17 cellular contexts compared by ENCODE assay signal in the genomic region with DNA sequence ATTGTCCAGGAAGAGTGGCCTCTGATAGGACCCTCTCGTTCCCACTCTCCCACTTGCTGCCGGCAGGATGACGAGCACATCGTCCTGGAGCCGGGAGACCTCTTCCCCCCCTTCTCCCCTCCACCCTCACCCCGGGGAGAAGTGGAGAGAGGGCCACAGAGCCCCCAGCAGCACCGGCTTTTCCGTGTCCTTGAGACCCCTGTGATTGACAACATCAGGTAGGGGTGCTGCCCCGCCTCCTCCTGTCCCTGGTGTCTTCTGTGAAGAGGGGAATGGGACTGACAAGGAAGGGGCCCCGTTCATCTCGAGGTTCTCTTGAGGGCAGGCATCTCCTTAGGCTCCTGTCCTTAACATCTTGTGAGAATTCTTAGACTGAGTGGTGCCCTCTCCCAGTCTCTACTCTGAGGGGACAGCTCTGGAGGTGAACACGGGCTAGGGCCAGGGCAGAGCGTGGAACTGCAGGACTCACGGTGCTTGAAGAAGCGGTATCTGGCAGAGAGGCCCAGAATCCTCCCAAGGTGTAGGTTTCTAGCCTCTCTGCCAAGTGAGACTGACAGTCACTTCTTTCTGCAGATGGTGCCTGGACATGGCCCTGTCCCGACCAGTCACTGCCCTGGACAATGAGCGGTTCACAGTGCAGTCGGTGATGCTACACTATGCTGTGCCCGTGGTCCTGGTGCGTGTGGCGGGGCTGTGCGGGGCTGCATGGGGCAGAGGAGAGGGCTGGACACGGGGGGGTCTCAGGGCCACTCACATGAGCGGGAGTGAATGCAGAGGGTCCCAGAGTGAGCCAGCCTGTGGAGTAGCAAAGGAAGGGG. TPM values are rescaled to one million over a fixed set of nuclear protein-coding genes. Genes with fewer than 3 reads are reported as not detected.
A peak's percentile ranks its signal among the peaks of the same experiment; 100 is the strongest.
DNase-seq lines count a peak whose midpoint lies in the region; ATAC-seq and TF ChIP-seq lines count a peak whose summit lies in the region.
"Had no signal": no experiment of that assay in that cellular context is flagged by ENCODE, and none has a peak within 500 bp of the region (broad histone marks: within the 10 kb centered on the region; RNA-seq: fewer than 3 reads in every experiment).

No MANE protein-coding gene starts in this region.

- TF ChIP-seq CTCF in lower lobe of right lung (IDR thresholded peaks at IDR 0.05) = no peak

- no peaks in the 10 kb centered on the region for H3K9me3 Mint-ChIP-seq in activated naive CD4-positive, alpha-beta T cell treated with anti-CD3 and anti-CD28 coated beads, Interleukin-2, amount 10 ng/mL, durations not matched to agents 7 days and 5 days
- no peaks in the 10 kb centered on the region for H3K9me3 Mint-ChIP-seq in activated T-helper 17 cell treated with anti-CD3 and anti-CD28 coated beads, Interleukin-2, amount 50 U/mL, for 72 hours
- no peaks in the 10 kb centered on the region for H3K9me3 Mint-ChIP-seq in stimulated activated memory B cell treated with anti-CD40 and anti-IgM and Interleukin-4, amounts not matched to agents 10 μg/mL and 1 μg/mL and 100 μg/mL, for 72 hours
- H3K9me3 Mint-ChIP-seq: activated T-cell treated with anti-CD3 and anti-CD28 coated beads, Interleukin-2, amount 50 U/mL, for 4 hours; endodermal cell; GM23338; neural crest cell; type B pancreatic cell had no signal

- no peak for ATAC-seq in activated T-helper 17 cell treated with anti-CD3 and anti-CD28 coated beads, Interleukin-2, amount 50 U/mL, for 72 hours (replicated peaks)
- ATAC-seq in lower lobe of right lung = no peak
- ATAC-seq in stimulated activated memory B cell treated with anti-CD40 and anti-IgM and Interleukin-4, amounts not matched to agents 10 μg/mL and 1 μg/mL and 100 μg/mL, for 72 hours = no peak
- ATAC-seq: activated CD4-positive, alpha-beta T cell treated with anti-CD3 and anti-CD28 coated beads for 36 hours; activated T-cell treated with anti-CD3 and anti-CD28 coated beads, Interleukin-2, amount 50 U/mL, for 4 hours; GM23338 had no signal

- no peaks in the 10 kb centered on the region for H3K9me3 ChIP-seq in lower lobe of right lung

- peaks cover 29% of the 10 kb centered on the region for H3K4me1 Mint-ChIP-seq in activated naive CD4-positive, alpha-beta T cell treated with anti-CD3 and anti-CD28 coated beads, Interleukin-2, amount 10 ng/mL, durations not matched to agents 7 days and 5 days
- peaks cover 12% of the 10 kb centered on the region for H3K4me1 Mint-ChIP-seq in activated T-helper 17 cell treated with anti-CD3 and anti-CD28 coated beads, Interleukin-2, amount 50 U/mL, for 72 hours
- H3K4me1 Mint-ChIP-seq in stimulated activated memory B cell treated with anti-CD40 and anti-IgM and Interleukin-4, amounts not matched to agents 10 μg/mL and 1 μg/mL and 100 μg/mL, for 72 hours = peaks cover 22% of the 10 kb centered on the region

- H3K27me3 Mint-ChIP-seq in activated naive CD4-positive, alpha-beta T cell treated with anti-CD3 and anti-CD28 coated beads, Interleukin-2, amount 10 ng/mL, durations not matched to agents 7 days and 5 days = no peaks in the 10 kb centered on the region
- H3K27me3 Mint-ChIP-seq in activated T-helper 17 cell treated with anti-CD3 and anti-CD28 coated beads, Interleukin-2, amount 50 U/mL, for 72 hours = no peaks in the 10 kb centered on the region
- H3K27me3 Mint-ChIP-seq in stimulated activated memory B cell treated with anti-CD40 and anti-IgM and Interleukin-4, amounts not matched to agents 10 μg/mL and 1 μg/mL and 100 μg/mL, for 72 hours = no peaks in the 10 kb centered on the region
- H3K27me3 Mint-ChIP-seq: activated CD4-positive, alpha-beta T cell treated with anti-CD3 and anti-CD28 coated beads for 36 hours; type B pancreatic cell had no signal

- intact Hi-C loops in lower lobe of right lung (cut with DNase I) = no loop called here

- H3K36me3 Mint-ChIP-seq in activated naive CD4-positive, alpha-beta T cell treated with anti-CD3 and anti-CD28 coated beads, Interleukin-2, amount 10 ng/mL, durations not matched to agents 7 days and 5 days = peaks cover 25% of the 10 kb centered on the region
- H3K36me3 Mint-ChIP-seq in activated T-helper 17 cell treated with anti-CD3 and anti-CD28 coated beads, Interleukin-2, amount 50 U/mL, for 72 hours (ENCODE audit: low read depth) = peaks cover 10% of the 10 kb centered on the region
- H3K36me3 Mint-ChIP-seq in stimulated activated memory B cell treated with anti-CD40 and anti-IgM and Interleukin-4, amounts not matched to agents 10 μg/mL and 1 μg/mL and 100 μg/mL, for 72 hours = peaks cover 35% of the 10 kb centered on the region
- H3K36me3 Mint-ChIP-seq: type B pancreatic cell had no signal

- H3K27ac ChIP-seq in lower lobe of right lung = peak overlapping the region; percentile 69

- H3K4me3 ChIP-seq in lower lobe of right lung = no peak overlapping the region
- H3K4me3 ChIP-seq: GM23338 had no signal

- no peak for DNase-seq in activated naive CD4-positive, alpha-beta T cell treated with anti-CD3 and anti-CD28 coated beads, Interleukin-2, amount 10 ng/mL, durations not matched to agents 7 days and 5 days
- no peak for DNase-seq in activated naive CD4-positive, alpha-beta T cell treated with Interleukin-2 at 50 U/mL for 16 hours
- DNase-seq in lower lobe of right lung (no peak), EL (no peak), epidermal melanocyte (ENCODE audit: insufficient read length, low spot score) (no peak)
- DNase-seq in activated effector memory CD4-positive, alpha-beta T cell treated with Interleukin-2 at 50 U/mL for 16 hours = no peak
- DNase-seq: activated CD4-positive, alpha-beta T cell treated with anti-CD3 and anti-CD28 coated beads for 36 hours; activated T-cell treated with anti-CD3 and anti-CD28 coated beads, Interleukin-2, amount 50 U/mL, for 4 hours; endodermal cell; islet precursor cell; mesenchymal stem cell; NCI-H146 had no signal

- peaks cover 39% of the 10 kb centered on the region for H3K36me3 ChIP-seq in lower lobe of right lung

- H3K27me3 ChIP-seq in lower lobe of right lung (ENCODE audit: low read depth) = no peaks in the 10 kb centered on the region

- peaks cover 44% of the 10 kb centered on the region for H3K4me1 ChIP-seq in lower lobe of right lung

- no peak overlapping the region for H3K4me3 Mint-ChIP-seq in activated naive CD4-positive, alpha-beta T cell treated with anti-CD3 and anti-CD28 coated beads, Interleukin-2, amount 10 ng/mL, durations not matched to agents 7 days and 5 days
- H3K4me3 Mint-ChIP-seq in activated T-helper 17 cell treated with anti-CD3 and anti-CD28 coated beads, Interleukin-2, amount 50 U/mL, for 72 hours = peak overlapping the region; percentile 76
- H3K4me3 Mint-ChIP-seq in stimulated activated memory B cell treated with anti-CD40 and anti-IgM and Interleukin-4, amounts not matched to agents 10 μg/mL and 1 μg/mL and 100 μg/mL, for 72 hours = no peak overlapping the region
- H3K4me3 Mint-ChIP-seq: activated CD4-positive, alpha-beta T cell treated with anti-CD3 and anti-CD28 coated beads for 36 hours; activated T-cell treated with anti-CD3 and anti-CD28 coated beads, Interleukin-2, amount 50 U/mL, for 4 hours; endodermal cell; GM23338; neural crest cell; type B pancreatic cell had no signal

- H3K27ac Mint-ChIP-seq in activated naive CD4-positive, alpha-beta T cell treated with anti-CD3 and anti-CD28 coated beads, Interleukin-2, amount 10 ng/mL, durations not matched to agents 7 days and 5 days = peak overlapping the region; percentile 76
- H3K27ac Mint-ChIP-seq in activated T-helper 17 cell treated with anti-CD3 and anti-CD28 coated beads, Interleukin-2, amount 50 U/mL, for 72 hours = peak overlapping the region; percentile 97
- peak overlapping the region; percentile 88 for H3K27ac Mint-ChIP-seq in stimulated activated memory B cell treated with anti-CD40 and anti-IgM and Interleukin-4, amounts not matched to agents 10 μg/mL and 1 μg/mL and 100 μg/mL, for 72 hours
- H3K27ac Mint-ChIP-seq: endodermal cell, type B pancreatic cell had no signal

- CTCF ChIA-PET in activated naive CD4-positive, alpha-beta T cell treated with anti-CD3 and anti-CD28 coated beads, Interleukin-2, amount 10 ng/mL, durations not matched to agents 7 days and 5 days (lab: Charles Lee) = interaction anchor here (0.6 to 1.4 kb wide), 2 partner anchors 7 to 834 kb away, joined by 3 read pairs; no protein-coding TSS in a partner anchor

RNA-seq across cellular contexts. Expression of a gene that starts 26.4 kb away (rescaled TPM):
- total RNA-seq in activated T-helper 17 cell treated with anti-CD3 and anti-CD28 coated beads, Interleukin-2, amount 50 U/mL, for 72 hours = 1 to 10 TPM; 2.9 to 5.4 TPM
- 68.8 TPM for total RNA-seq in lower lobe of right lung

RNA-seq across cellular contexts. Expression of a gene that starts 27.4 kb away (rescaled TPM):
- 10 to 100 TPM; 25.3 to 46.4 TPM for total RNA-seq in activated T-helper 17 cell treated with anti-CD3 and anti-CD28 coated beads, Interleukin-2, amount 50 U/mL, for 72 hours
- total RNA-seq in lower lobe of right lung = 20.4 TPM

RNA-seq across cellular contexts. Expression of a gene that starts 32.5 kb away (rescaled TPM):
- 10 to 100 TPM; 76.5 to 79.8 TPM for total RNA-seq in activated T-helper 17 cell treated with anti-CD3 and anti-CD28 coated beads, Interleukin-2, amount 50 U/mL, for 72 hours
- total RNA-seq in lower lobe of right lung = 89.5 TPM

RNA-seq across cellular contexts. Expression of a gene that starts 36.6 kb away (rescaled TPM):
- total RNA-seq in activated T-helper 17 cell treated with anti-CD3 and anti-CD28 coated beads, Interleukin-2, amount 50 U/mL, for 72 hours = 10 to 100 TPM; 16.7 to 24.1 TPM
- total RNA-seq in lower lobe of right lung = 111 TPM

Comparison
In these comparisons a context has a peak if more than half of its experiments do, and no peak if none do; other contexts are left out.
1. RNA of a gene that starts 26.4 kb away (total RNA-seq): 68.8 TPM in lower lobe of right lung (single experiment); 2.9 to 5.4 TPM in activated T-helper 17 cell treated with anti-CD3 and anti-CD28 coated beads, Interleukin-2, amount 50 U/mL, for 72 hours; every median in the first group is over 10 times any median in the second.
2. Peak in every context shown above with its lines, with median percentiles within 50 percentile points of each other: H3K27ac Mint-ChIP-seq.